ENCODE assay signal across 8 cellular contexts in the genomic region with DNA sequence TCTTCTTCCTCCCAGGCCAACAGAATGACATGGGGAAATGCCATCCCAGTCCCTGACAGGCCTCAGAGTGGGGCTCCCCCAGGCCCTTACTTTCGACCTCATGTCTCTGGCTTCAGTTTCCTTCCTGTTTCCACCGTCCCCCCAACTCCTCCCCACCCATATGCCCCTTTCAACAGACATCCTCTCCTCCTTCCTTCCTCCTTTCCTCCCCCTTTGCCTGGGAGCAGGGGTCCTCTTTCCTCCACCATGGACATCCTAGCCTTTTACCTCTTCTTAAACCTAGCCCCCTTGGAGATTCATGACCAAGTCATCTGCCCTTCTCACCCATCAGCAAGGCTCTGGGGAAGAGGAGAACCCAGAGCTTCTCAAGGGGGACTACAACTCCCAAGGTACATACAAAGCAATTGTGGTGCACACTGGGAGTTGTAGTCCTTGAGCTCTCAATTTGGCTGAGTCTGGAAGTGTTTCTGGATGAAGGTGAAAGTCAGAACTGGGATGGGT. TPM values are rescaled to one million over a fixed set of nuclear protein-coding genes. Genes with fewer than 3 reads are reported as not detected.
DNase-seq lines count a peak whose midpoint lies in the region; ATAC-seq and TF ChIP-seq lines count a peak whose summit lies in the region.

No MANE protein-coding gene starts in this region.

- peak overlapping the region; percentile 92 for H3K27ac Mint-ChIP-seq in activated naive CD4-positive, alpha-beta T cell treated with anti-CD3 and anti-CD28 coated beads, Interleukin-2, amount 50 U/mL, for 72 hours

- no peaks in the 10 kb centered on the region for H3K9me3 Mint-ChIP-seq in activated naive CD4-positive, alpha-beta T cell treated with anti-CD3 and anti-CD28 coated beads, Interleukin-2, amount 50 U/mL, for 72 hours

- H3K4me3 ChIP-seq in tibial artery = no peak overlapping the region

- TF ChIP-seq CTCF in tibial artery (IDR thresholded peaks at IDR 0.05) = no peak

- H3K27ac ChIP-seq in tibial artery = peak overlapping the region; percentile 95 to 96

- peaks cover 0 to 77% (median 56%) of the 10 kb centered on the region in 4 donors for H3K4me1 ChIP-seq in tibial artery

- H3K36me3 ChIP-seq in tibial artery = peaks cover 0 to 9% (median 0%) of the 10 kb centered on the region in 3 donors

- intact Hi-C loops in tibial artery (cut with DNase I; ENCODE audit: low total_unique reads) = no loop called here

- no peaks in the 10 kb centered on the region for H3K27me3 ChIP-seq in tibial artery

- peaks cover 30 to 38% of the 10 kb centered on the region in 2 donors for H3K36me3 Mint-ChIP-seq in activated naive CD4-positive, alpha-beta T cell treated with anti-CD3 and anti-CD28 coated beads, Interleukin-2, amount 50 U/mL, for 72 hours

- ATAC-seq in activated naive CD4-positive, alpha-beta T cell treated with anti-CD3 and anti-CD28 coated beads, Interleukin-2, amount 50 U/mL, for 72 hours = peak; percentile 19 to 45
- no peak for ATAC-seq in GM18870 (IDR thresholded peaks at IDR 0.05; ENCODE audit: unreplicated experiment)
- ATAC-seq in HG02938 (IDR thresholded peaks at IDR 0.05; ENCODE audit: unreplicated experiment) = no peak

- no peaks in the 10 kb centered on the region for H3K9me3 ChIP-seq in tibial artery

- peak; percentile 63 for DNase-seq in ELR (ENCODE audit: low read depth)
- peak; percentile 61 for DNase-seq in NCI-H2227 (lab: John Stamatoyannopoulos, UW; ENCODE audit: unreplicated experiment)
- DNase-seq in activated naive CD4-positive, alpha-beta T cell treated with anti-CD3 and anti-CD28 coated beads, Interleukin-2, amount 50 U/mL, for 72 hours (ENCODE audit: low spot score in 2 of 2) = peak; percentile 50 to 65
- peak; percentile 67 for DNase-seq in left kidney (ENCODE audit: low read depth, low spot score)
- no peak for DNase-seq in tibial artery
- DNase-seq in foreskin melanocyte = no peak

RNA-seq across cellular contexts. Expression of a gene that starts 4.0 kb away (rescaled TPM):
- 100 to 1,000 TPM in 1 of 2 donors, 10 to 100 TPM in 1; 97.4 to 184 TPM for total RNA-seq in activated naive CD4-positive, alpha-beta T cell treated with anti-CD3 and anti-CD28 coated beads, Interleukin-2, amount 50 U/mL, for 72 hours

RNA-seq across cellular contexts. Expression of a gene that starts 13.3 kb away (rescaled TPM):
- under 1 TPM; 0.66 to 0.68 TPM for total RNA-seq in activated naive CD4-positive, alpha-beta T cell treated with anti-CD3 and anti-CD28 coated beads, Interleukin-2, amount 50 U/mL, for 72 hours

RNA-seq across cellular contexts. Expression of a gene that starts 23.5 kb away (rescaled TPM):
- total RNA-seq in activated naive CD4-positive, alpha-beta T cell treated with anti-CD3 and anti-CD28 coated beads, Interleukin-2, amount 50 U/mL, for 72 hours = 10 to 100 TPM; 40.8 to 41.9 TPM

RNA-seq across cellular contexts. Expression of a gene that starts 26.9 kb away (rescaled TPM):
- 1 to 10 TPM; 1.5 to 1.8 TPM for total RNA-seq in activated naive CD4-positive, alpha-beta T cell treated with anti-CD3 and anti-CD28 coated beads, Interleukin-2, amount 50 U/mL, for 72 hours

RNA-seq across cellular contexts. Expression of a gene that starts 27.0 kb away (rescaled TPM):
- total RNA-seq in activated naive CD4-positive, alpha-beta T cell treated with anti-CD3 and anti-CD28 coated beads, Interleukin-2, amount 50 U/mL, for 72 hours = under 1 TPM in 1 of 2 donors, not detected in 1; 0.34 TPM

Comparison
In these comparisons a context has a peak if more than half of its experiments do, and no peak if none do; other contexts are left out.
1. DNase-seq: peak in ELR (single experiment), NCI-H2227 (single experiment), activated naive CD4-positive, alpha-beta T cell treated with anti-CD3 and anti-CD28 coated beads, Interleukin-2, amount 50 U/mL, for 72 hours (2 of 2) and left kidney (single experiment); none in tibial artery (0 of 2) and foreskin melanocyte (single experiment).
2. ATAC-seq: peak in activated naive CD4-positive, alpha-beta T cell treated with anti-CD3 and anti-CD28 coated beads, Interleukin-2, amount 50 U/mL, for 72 hours (2 of 2); none in GM18870 (single experiment) and HG02938 (single experiment).